Comparison of ENCODE assay signal across 22 cellular contexts in the genomic region with DNA sequence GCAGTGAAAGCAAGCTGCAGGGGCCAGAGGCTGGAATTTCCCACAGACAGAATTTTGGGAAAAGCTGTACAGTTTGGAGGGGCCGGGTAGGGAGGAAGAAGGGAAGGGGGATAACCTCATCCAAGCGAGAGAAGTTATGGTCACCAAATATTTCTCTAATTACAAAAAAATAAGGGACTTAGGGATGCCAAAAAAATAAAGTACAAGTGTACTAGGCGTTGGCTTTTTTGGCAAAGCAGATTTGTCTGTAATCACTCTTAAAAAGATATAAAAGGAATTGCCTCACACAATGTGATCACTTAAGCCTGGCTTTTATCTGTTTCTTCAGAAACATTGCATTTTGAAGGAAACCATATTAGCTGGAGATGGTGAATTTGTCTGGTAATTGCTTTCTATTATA. TPM values are rescaled to one million over a fixed set of nuclear protein-coding genes. Genes with fewer than 3 reads are reported as not detected.
DNase-seq lines count a peak whose midpoint lies in the region; ATAC-seq, FAIRE-seq and TF ChIP-seq lines count a peak whose summit lies in the region.
"Had no signal": no experiment of that assay in that cellular context is flagged by ENCODE, and none has a peak within 500 bp of the region (broad histone marks: within the 10 kb centered on the region; RNA-seq: fewer than 3 reads in every experiment).

No MANE protein-coding gene starts in this region.

- peak in 7 of 8 donors; percentile 15 to 70 (median 61) for ATAC-seq in heart right ventricle
- no peak for ATAC-seq in GM18907 (IDR thresholded peaks at IDR 0.05; ENCODE audit: unreplicated experiment)
- ATAC-seq: A549, GM12878, HepG2, Panc1 had no signal

- H3K4me3 ChIP-seq in heart right ventricle: no peak overlapping the region
- no peak overlapping the region for H3K4me3 ChIP-seq in tibial nerve
- H3K4me3 ChIP-seq: A549, BLaER1, GM12878 had no signal

- peaks cover 3% of the 10 kb centered on the region for H3K27me3 Mint-ChIP-seq in nephron (ENCODE audit: low read depth)

- H3K36me3 Mint-ChIP-seq in nephron (ENCODE audit: low read depth): no peaks in the 10 kb centered on the region
- H3K36me3 Mint-ChIP-seq: CD4-positive, alpha-beta memory T cell had no signal

- H3K27ac ChIP-seq in heart right ventricle: peak overlapping the region in 8 of 10 donors; percentile 4 to 64 (median 54)
- peak overlapping the region in 3 of 4 donors; percentile 60 to 86 (median 81) for H3K27ac ChIP-seq in tibial nerve
- H3K27ac ChIP-seq: A549, BLaER1 had no signal

- peak; percentile 77 for FAIRE-seq in endometrium (lab: Jason Lieb, UNC)
- FAIRE-seq: A549, GM12878, HepG2 had no signal

- no peak for TF ChIP-seq POLR2A in tibial nerve (IDR thresholded peaks at IDR 0.05)

- intact Hi-C loops in heart right ventricle (cut with DNase I): loop anchor here in 2 of 10 donors (2.0 to 10.0 kb wide), 2 partner anchors 66 to 182 kb away; no protein-coding TSS in a partner anchor

- DNase-seq in heart right ventricle: no peak
- DNase-seq in tibial nerve (ENCODE audit: low spot score in 2 of 2): peak in 1 of 2 donors; percentile 9
- DNase-seq in T-helper 9 cell: no peak
- no peak for DNase-seq in stimulated activated CD4-positive, alpha-beta T cell treated with anti-CD3 and anti-CD28 coated beads, Interleukin-4, amount 100 ng/mL, for 4 hours
- DNase-seq in RKO (ENCODE audit: low spot score): no peak
- DNase-seq: Calu3; CD4-positive, alpha-beta memory T cell; DMS53; EL; HFFc6; KBM-7; NCI-H1105 treated with DMSO at 0.1 percent for 48 hours; NCI-H1694; NCI-H2081 treated with DMSO at 0.1 percent for 48 hours had no signal

- H3K36me3 ChIP-seq in heart right ventricle: no peaks in the 10 kb centered on the region
- no peaks in the 10 kb centered on the region for H3K36me3 ChIP-seq in tibial nerve
- H3K36me3 ChIP-seq: BLaER1 had no signal

- peaks cover 2% of the 10 kb centered on the region for H3K9me3 Mint-ChIP-seq in nephron
- H3K9me3 Mint-ChIP-seq: HFFc6 had no signal

- H3K27me3 ChIP-seq in heart right ventricle (peaks cover 0 to 5% (median 0%) of the 10 kb centered on the region in 7 donors), tibial nerve (no peaks in the 10 kb centered on the region)
- H3K27me3 ChIP-seq: BLaER1 had no signal

- no peak for TF ChIP-seq CTCF in heart right ventricle (IDR thresholded peaks at IDR 0.05)
- TF ChIP-seq CTCF in nephron (IDR thresholded peaks at IDR 0.05; ENCODE audit: unreplicated experiment in 3 of 3): no peak
- no peak for TF ChIP-seq CTCF in tibial nerve (IDR thresholded peaks at IDR 0.05)

- peak overlapping the region in 2 of 3 experiments; percentile 88 for H3K27ac Mint-ChIP-seq in nephron
- H3K27ac Mint-ChIP-seq: CD4-positive, alpha-beta memory T cell; HFFc6 had no signal

- 44 to 67% methylated on average over 3 of the region's 3 CpGs for WGBS in heart right ventricle, 2 donors
- WGBS in tibial nerve, 2 donors: 30 to 50% methylated on average over 3 of the region's 3 CpGs

- peaks cover 39% of the 10 kb centered on the region for H3K4me1 Mint-ChIP-seq in nephron
- H3K4me1 Mint-ChIP-seq: CD4-positive, alpha-beta memory T cell had no signal

- peak overlapping the region in 1 of 3 experiments; percentile 30 for H3K4me3 Mint-ChIP-seq in nephron
- H3K4me3 Mint-ChIP-seq: CD4-positive, alpha-beta memory T cell; HFFc6 had no signal

- peak in 1 of 2 donors; percentile 71 for TF ChIP-seq EP300 in tibial nerve (IDR thresholded peaks at IDR 0.05)

- H3K4me1 ChIP-seq in heart right ventricle (peaks cover 0 to 9% (median 0%) of the 10 kb centered on the region in 9 donors), tibial nerve (peaks cover 0 to 48% (median 0%) of the 10 kb centered on the region in 4 donors)

- H3K9me3 ChIP-seq in heart right ventricle: peaks cover 0 to 10% (median 0%) of the 10 kb centered on the region in 11 donors
- peaks cover 0 to 8% (median 0%) of the 10 kb centered on the region in 4 donors for H3K9me3 ChIP-seq in tibial nerve

RNA-seq across cellular contexts. Expression of gene ADGRD1, which starts 31.1 kb away (rescaled TPM):
- total RNA-seq in heart right ventricle (100 to 1,000 TPM in 2 of 10 donors, 10 to 100 TPM in 8; 29.7 to 157 (median 72.6) TPM), tibial nerve (100 to 1,000 TPM in 3 of 4 donors, 10 to 100 TPM in 1; 99.0 to 179 (median 125) TPM)
- 10 to 100 TPM; 16.8 to 35.0 TPM for polyA plus RNA-seq in heart right ventricle
- total RNA-seq: Calu3; CD4-positive, alpha-beta memory T cell; HFFc6 had no signal
- polyA plus RNA-seq: CD4-positive, alpha-beta memory T cell had no signal

RNA-seq across cellular contexts. Expression of gene RAN, which starts 50.7 kb away (rescaled TPM):
- 100 to 1,000 TPM; 224 to 404 (median 291) TPM for total RNA-seq in heart right ventricle
- polyA plus RNA-seq in heart right ventricle: 100 to 1,000 TPM in 1 of 2 donors, 10 to 100 TPM in 1; 43.6 to 586 TPM
- total RNA-seq in tibial nerve: 100 to 1,000 TPM; 105 to 155 (median 124) TPM
